In the genomic region with DNA sequence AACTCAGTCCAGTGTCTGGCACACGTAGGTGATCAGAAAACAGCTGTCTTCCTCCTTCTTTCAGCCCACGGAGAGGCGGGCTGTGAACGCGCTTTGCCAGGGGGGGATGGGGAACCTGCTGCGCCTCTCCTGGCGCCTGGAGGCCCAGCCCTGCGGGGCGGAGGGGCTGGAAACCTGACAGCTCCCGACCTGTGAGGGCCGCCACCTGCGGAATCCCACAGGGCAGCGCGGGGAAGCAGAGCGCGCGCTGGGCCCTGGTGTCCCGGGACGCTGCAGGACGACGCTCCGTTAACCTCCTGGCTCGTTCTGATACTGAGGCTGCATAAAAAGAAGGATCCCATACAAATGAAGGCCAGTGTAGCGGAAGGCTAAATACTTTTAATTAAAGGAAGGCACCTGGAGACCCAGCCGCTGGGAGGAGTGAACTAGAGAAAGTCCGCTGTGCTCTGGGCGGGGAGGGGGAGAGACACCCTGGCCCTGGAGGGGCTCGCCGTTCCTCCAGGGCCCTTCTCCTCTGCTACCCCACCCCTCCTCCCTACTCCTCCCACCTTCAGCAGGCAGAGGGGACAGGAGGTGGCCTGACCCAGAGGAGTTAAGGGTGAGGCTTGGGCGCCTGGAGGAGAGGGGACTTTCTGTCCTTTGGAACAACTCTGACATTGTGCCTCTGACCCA, we compare ENCODE assay signal across 14 cellular contexts. TPM values are rescaled to one million over a fixed set of nuclear protein-coding genes. Genes with fewer than 3 reads are reported as not detected.
"Had no signal": no experiment of that assay in that cellular context is flagged by ENCODE, and none has a peak within 500 bp of the region (broad histone marks: within the 10 kb centered on the region; RNA-seq: fewer than 3 reads in every experiment).

No MANE protein-coding gene starts in this region.

RNA-seq across cellular contexts. Expression of gene TRIM43B, which starts 57.2 kb away (rescaled TPM):
- total RNA-seq: stomach, subcutaneous adipose tissue, suprapubic skin, temporal lobe, thoracic aorta, thyroid gland, tibial nerve, transverse colon, upper lobe of left lung, upper lobe of right lung, ureter, urinary bladder, uterus, vagina had no signal
- polyA plus RNA-seq: stomach, urinary bladder had no signal
